In the genomic region with DNA sequence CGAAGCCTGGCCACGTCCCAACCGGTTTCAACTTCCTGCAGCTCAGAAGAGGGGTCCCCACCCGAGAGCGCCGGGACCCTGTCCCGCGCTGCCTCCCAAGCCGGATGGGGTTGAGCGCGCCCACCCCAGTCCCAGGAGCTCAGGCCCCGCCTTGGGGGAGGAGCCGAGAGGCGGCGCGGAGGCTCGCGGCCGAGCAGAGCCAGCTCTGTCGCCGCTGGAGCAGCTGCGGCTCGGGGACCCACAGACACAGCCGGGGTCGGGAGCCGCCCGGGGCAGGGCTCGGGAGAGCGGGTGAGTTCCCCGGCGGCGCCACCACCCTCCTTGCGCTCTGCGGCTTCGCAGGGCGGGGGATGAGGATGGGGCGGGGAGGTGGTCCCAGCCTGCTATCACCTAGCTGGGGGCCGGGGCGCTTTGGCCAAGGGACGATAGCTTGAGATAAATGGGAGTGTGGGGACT, we compare ENCODE assay signal across 8 cellular contexts. TPM values are rescaled to one million over a fixed set of nuclear protein-coding genes. Genes with fewer than 3 reads are reported as not detected.
A peak's percentile ranks its signal among the peaks of the same experiment; 100 is the strongest.
DNase-seq lines count a peak whose midpoint lies in the region; ATAC-seq, FAIRE-seq and TF ChIP-seq lines count a peak whose summit lies in the region.

A gene (plus strand): TSS at position 196 of the 456 bp plus-strand sequence. CDS start 30,229 bp downstream, outside the sequence.

- H3K36me3 ChIP-seq in ascending aorta (no peaks in the 10 kb centered on the region), iPS-20b (ENCODE audit: insufficient read depth, low read depth, low read length) (no peaks in the 10 kb centered on the region), small intestine (ENCODE audit: control insufficient read depth in 2 of 2, insufficient read depth in 2 of 2, low read length in 2 of 2) (no peaks in the 10 kb centered on the region)

- H3K27me3 ChIP-seq in ascending aorta (peaks cover 7% of the 10 kb centered on the region), iPS-20b (ENCODE audit: insufficient read depth, low read length) (peaks cover 26% of the 10 kb centered on the region), small intestine (ENCODE audit: control insufficient read depth in 2 of 2, insufficient read depth in 2 of 2, low read length in 2 of 2) (peaks cover 5 to 12% of the 10 kb centered on the region in 2 donors)

- peak within 1 kb of the TSS in 1 of 2 donors; percentile 53 for H3K27ac ChIP-seq in ascending aorta
- H3K27ac ChIP-seq in iPS-20b (ENCODE audit: low read length), result no peak within 1 kb of the TSS
- peak within 1 kb of the TSS; percentile 72 to 96 for H3K27ac ChIP-seq in small intestine (ENCODE audit: low read depth in 1 of 2, low read length in 1 of 2)

- H3K4me3 ChIP-seq in ascending aorta (peak within 1 kb of the TSS; percentile 62 to 65), iPS-20b (ENCODE audit: low read length) (peak within 1 kb of the TSS; percentile 79), small intestine (ENCODE audit: low read depth in 1 of 2, low read length in 2 of 2) (peak within 1 kb of the TSS; percentile 66 to 74)

- peak; percentile 35 for ATAC-seq in HG03457 (IDR thresholded peaks at IDR 0.05; ENCODE audit: unreplicated experiment)

- H3K4me3 Mint-ChIP-seq in T-helper 2 cell treated with Interferon-gamma antibody and Interleukin-4, amounts not matched to agents 5 μg/mL and 100 μg/mL, for 36 hours, result peak within 1 kb of the TSS; percentile 96

- H3K4me1 Mint-ChIP-seq in T-helper 2 cell treated with Interferon-gamma antibody and Interleukin-4, amounts not matched to agents 5 μg/mL and 100 μg/mL, for 36 hours (ENCODE audit: low read depth), result peaks cover 47% of the 10 kb centered on the region

- H3K9ac ChIP-seq in iPS-20b (ENCODE audit: low read depth, low read length), result peak within 1 kb of the TSS; percentile 47; the same call in 1 of the 2 replicates

- H3K4me1 ChIP-seq in ascending aorta, result peaks cover 0 to 8% of the 10 kb centered on the region in 2 donors
- H3K4me1 ChIP-seq in iPS-20b (ENCODE audit: insufficient read depth, low read length), result peaks cover 18% of the 10 kb centered on the region; the same call in 1 of the 2 replicates
- H3K4me1 ChIP-seq in small intestine (ENCODE audit: control insufficient read depth in 2 of 2, insufficient read depth in 1 of 2, low read depth in 1 of 2, low read length in 1 of 2), result no peaks in the 10 kb centered on the region

- DNase-seq in 8988T, result peak; percentile 23
- DNase-seq in T-helper 2 cell treated with Interferon-gamma antibody and Interleukin-4, amounts not matched to agents 5 μg/mL and 100 μg/mL, for 36 hours (ENCODE audit: low spot score), result peak; percentile 80
- peak in 1 of 2 donors; percentile 68 for DNase-seq in ascending aorta (ENCODE audit: low spot score in 2 of 2)
- peak; percentile 41 for DNase-seq in small intestine
- no peak for DNase-seq in SW480 (ENCODE audit: low spot score)

- intact Hi-C loops in ascending aorta (cut with DNase I), result no loop called here

- no peaks in the 10 kb centered on the region for H3K9me3 Mint-ChIP-seq in T-helper 2 cell treated with Interferon-gamma antibody and Interleukin-4, amounts not matched to agents 5 μg/mL and 100 μg/mL, for 36 hours

- peak; percentile 93 for TF ChIP-seq POLR2A in GM19099 (IDR thresholded peaks at IDR 0.05; ENCODE audit: extremely low read depth, insufficient read length, low read depth)

- H3K9me3 ChIP-seq in ascending aorta, result no peaks in the 10 kb centered on the region
- H3K9me3 ChIP-seq in iPS-20b (ENCODE audit: insufficient read depth, low read depth, low read length), result no peaks in the 10 kb centered on the region
- no peaks in the 10 kb centered on the region for H3K9me3 ChIP-seq in small intestine (ENCODE audit: control insufficient read depth, low read depth)

- H3K27ac Mint-ChIP-seq in T-helper 2 cell treated with Interferon-gamma antibody and Interleukin-4, amounts not matched to agents 5 μg/mL and 100 μg/mL, for 36 hours, result peak within 1 kb of the TSS; percentile 96

- WGBS in small intestine, 3 donors, result 2 to 6% (median 4%) methylated on average over 30 to 40 of the region's 40 CpGs

- peaks cover 29% of the 10 kb centered on the region for H3K36me3 Mint-ChIP-seq in T-helper 2 cell treated with Interferon-gamma antibody and Interleukin-4, amounts not matched to agents 5 μg/mL and 100 μg/mL, for 36 hours (ENCODE audit: low read depth)

- TF ChIP-seq CTCF in ascending aorta (IDR thresholded peaks at IDR 0.05), result no peak

- no peaks in the 10 kb centered on the region for H3K27me3 Mint-ChIP-seq in T-helper 2 cell treated with Interferon-gamma antibody and Interleukin-4, amounts not matched to agents 5 μg/mL and 100 μg/mL, for 36 hours (ENCODE audit: low read depth)

- FAIRE-seq in small intestine (lab: Jason Lieb, UNC), result no peak

RNA-seq across cellular contexts. Expression of the gene that starts here (rescaled TPM):
- 26.4 TPM for total RNA-seq in ascending aorta
- polyA plus RNA-seq in small intestine, result 10 to 100 TPM in 1 of 3 donors, 1 to 10 TPM in 1, under 1 TPM in 1; 0.89 to 11.9 (median 5.1) TPM
